Comparison of ENCODE assay signal across 19 cellular contexts in the genomic region with DNA sequence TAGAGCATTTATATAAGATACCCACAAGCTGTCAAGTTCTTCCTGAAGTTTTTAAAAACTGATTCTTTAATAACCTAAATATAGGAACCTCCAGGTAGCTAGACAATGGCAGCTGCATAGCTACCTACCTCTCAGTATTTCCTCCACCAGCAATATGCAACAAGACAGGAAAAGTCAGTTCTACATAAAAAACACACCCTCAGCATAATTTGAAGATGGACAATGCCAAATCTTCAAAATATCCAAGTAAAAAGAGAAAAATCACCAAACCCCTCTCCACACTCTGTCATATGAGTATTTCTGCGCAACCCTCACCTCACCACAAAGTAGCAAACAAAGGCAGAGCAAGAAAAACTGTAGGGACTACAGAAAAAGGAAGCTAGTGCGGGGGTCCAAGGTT. TPM values are rescaled to one million over a fixed set of nuclear protein-coding genes. Genes with fewer than 3 reads are reported as not detected.
DNase-seq lines count a peak whose midpoint lies in the region; ATAC-seq, FAIRE-seq and TF ChIP-seq lines count a peak whose summit lies in the region.
"Had no signal": no experiment of that assay in that cellular context is flagged by ENCODE, and none has a peak within 500 bp of the region (broad histone marks: within the 10 kb centered on the region; RNA-seq: fewer than 3 reads in every experiment).

No MANE protein-coding gene starts in this region.

- in situ Hi-C loops in K562 (cut with MboI): loop anchor here (25.0 kb wide), 1 partner anchor 611 kb away; no protein-coding TSS in a partner anchor

- no peak for TF ChIP-seq POLR2A in K562 (conservative IDR thresholded peaks at IDR 0.05)
- TF ChIP-seq POLR2A in right lobe of liver (IDR thresholded peaks at IDR 0.05): no peak

- H3K9me3 ChIP-seq in K562 (replicated peaks; ENCODE audit: control insufficient read depth, insufficient read depth, low read depth, low read length) (no peaks in the 10 kb centered on the region), right lobe of liver (no peaks in the 10 kb centered on the region)
- H3K9me3 ChIP-seq: BLaER1, HAP-1 had no signal

- DNase-seq in T-helper 1 cell (no peak), K562 (ENCODE audit: extremely low read depth in 1 of 4, low spot score in 3 of 4) (no peak), right lobe of liver (no peak), NCI-H187 treated with DMSO at 0.1 percent for 48 hours (lab: John Stamatoyannopoulos, UW) (no peak), posterior cingulate gyrus (no peak)
- no peak for DNase-seq in activated naive CD4-positive, alpha-beta T cell treated with anti-CD3 and anti-CD28 coated beads, Interleukin-2, amount 10 ng/mL, durations not matched to agents 7 days and 5 days
- no peak for DNase-seq in activated naive CD4-positive, alpha-beta T cell treated with anti-CD3 and anti-CD28 coated beads for 36 hours
- DNase-seq: CD8-positive, alpha-beta T cell; DMS 273 treated with DMSO at 0.1 percent for 48 hours; GM23248 had no signal

- TF ChIP-seq EP300 in K562 (IDR thresholded peaks at IDR 0.05; ENCODE audit: low read length): no peak

- intact Hi-C loops in activated naive CD4-positive, alpha-beta T cell treated with anti-CD3 and anti-CD28 coated beads for 36 hours (cut with micrococcal nuclease): no loop called here
- intact Hi-C loops in K562 (cut with micrococcal nuclease): no loop called here
- intact Hi-C loops in right lobe of liver (cut with DNase I): no loop called here
- intact Hi-C loops in posterior cingulate gyrus (cut with DNase I): no loop called here

- BruUV-seq in K562 (replicated peaks; lab: Mats Ljungman, UMichigan): no TSS peak

- H3K4me1 ChIP-seq in K562 (replicated peaks in 1 of 2; ENCODE audit: control insufficient read depth in 2 of 2, insufficient read depth in 2 of 2, low read length in 2 of 2): no peaks in the 10 kb centered on the region; a peak in 2 of 5 replicates
- H3K4me1 ChIP-seq in right lobe of liver: peaks cover 0 to 11% (median 3%) of the 10 kb centered on the region in 4 donors
- H3K4me1 ChIP-seq: BLaER1, HAP-1 had no signal

- no peak for FAIRE-seq in K562 (lab: Jason Lieb, UNC)
- FAIRE-seq: G401.6, GM12891, GM18507 had no signal

- TF ChIP-seq CTCF in K562 (IDR thresholded peaks at IDR 0.05 in 2 of 3, conservative IDR thresholded peaks at IDR 0.05 in 1 of 3; ENCODE audit: insufficient read depth in 2 of 3, low read depth in 1 of 3, low read length in 3 of 3) (no peak), right lobe of liver (IDR thresholded peaks at IDR 0.05) (no peak)

- CTCF ChIA-PET in activated naive CD4-positive, alpha-beta T cell treated with anti-CD3 and anti-CD28 coated beads, Interleukin-2, amount 10 ng/mL, durations not matched to agents 7 days and 5 days (lab: Charles Lee): interaction anchor here (0.9 to 1.2 kb wide), 2 partner anchors 15 to 450 kb away, joined by 3 to 5 read pairs; no protein-coding TSS in a partner anchor
- CTCF ChIA-PET in activated naive CD4-positive, alpha-beta T cell treated with anti-CD3 and anti-CD28 coated beads for 36 hours (lab: Charles Lee): interaction anchor here (0.6 to 1.2 kb wide), 3 partner anchors 10 to 306 kb away, joined by 3 read pairs; no protein-coding TSS in a partner anchor
- CTCF ChIA-PET in K562 (lab: Yijun Ruan, JAX; ENCODE audit: low intra/inter-chr PET ratio): no interaction called here

- H3K4me1 Mint-ChIP-seq in T-helper 1 cell treated with Interleukin-12 subunit alpha and Interleukin-12 subunit beta and Interleukin-4 antibody, amounts not matched to agents 30 μg/mL and 1 μg/mL, for 36 hours (ENCODE audit: low read depth): peaks cover 17% of the 10 kb centered on the region
- peaks cover 26% of the 10 kb centered on the region for H3K4me1 Mint-ChIP-seq in activated naive CD4-positive, alpha-beta T cell treated with anti-CD3 and anti-CD28 coated beads, Interleukin-2, amount 10 ng/mL, durations not matched to agents 7 days and 5 days
- peaks cover 9% of the 10 kb centered on the region for H3K4me1 Mint-ChIP-seq in activated naive CD4-positive, alpha-beta T cell treated with anti-CD3 and anti-CD28 coated beads for 36 hours (ENCODE audit: low read depth)

- H3K27ac ChIP-seq in K562 (ENCODE audit: extremely low read depth, low read depth, low read length) (no peak overlapping the region), right lobe of liver (peak overlapping the region in 2 of 3 donors; percentile 59 to 66)
- H3K27ac ChIP-seq: 22Rv1, BLaER1, GM23248, HL-60 had no signal

- ATAC-seq in K562 (no peak), right lobe of liver (no peak)
- ATAC-seq: CD8-positive, alpha-beta T cell had no signal

- peaks cover 10% of the 10 kb centered on the region for H3K36me3 Mint-ChIP-seq in T-helper 1 cell treated with Interleukin-12 subunit alpha and Interleukin-12 subunit beta and Interleukin-4 antibody, amounts not matched to agents 30 μg/mL and 1 μg/mL, for 36 hours (ENCODE audit: low read depth)
- peaks cover 4% of the 10 kb centered on the region for H3K36me3 Mint-ChIP-seq in activated naive CD4-positive, alpha-beta T cell treated with anti-CD3 and anti-CD28 coated beads, Interleukin-2, amount 10 ng/mL, durations not matched to agents 7 days and 5 days
- peaks cover under 1% of the 10 kb centered on the region for H3K36me3 Mint-ChIP-seq in activated naive CD4-positive, alpha-beta T cell treated with anti-CD3 and anti-CD28 coated beads for 36 hours (ENCODE audit: low read depth)
- H3K36me3 Mint-ChIP-seq: CD8-positive, alpha-beta T cell; IgD-negative memory B cell had no signal

- H3K36me3 ChIP-seq in K562 (ENCODE audit: control insufficient read depth, insufficient read depth, low read length) (no peaks in the 10 kb centered on the region; the same call in 2 of the 3 replicates), right lobe of liver (no peaks in the 10 kb centered on the region)
- H3K36me3 ChIP-seq: HAP-1 had no signal

- 67% methylated on average over 2 of the region's 2 CpGs for WGBS in K562 (ENCODE audit: insufficient coverage, low coverage, missing lambda C conversion rate)
- 69% methylated on average over 2 of the region's 2 CpGs for WGBS in right lobe of liver (ENCODE audit: insufficient coverage, low coverage, low lambda C conversion rate, missing lambda C conversion rate)

- H3K27ac Mint-ChIP-seq in T-helper 1 cell treated with Interleukin-12 subunit alpha and Interleukin-12 subunit beta and Interleukin-4 antibody, amounts not matched to agents 30 μg/mL and 1 μg/mL, for 36 hours: no peak overlapping the region
- H3K27ac Mint-ChIP-seq in activated naive CD4-positive, alpha-beta T cell treated with anti-CD3 and anti-CD28 coated beads, Interleukin-2, amount 10 ng/mL, durations not matched to agents 7 days and 5 days: peak overlapping the region; percentile 24
- H3K27ac Mint-ChIP-seq in activated naive CD4-positive, alpha-beta T cell treated with anti-CD3 and anti-CD28 coated beads for 36 hours: no peak overlapping the region
- H3K27ac Mint-ChIP-seq: CD8-positive, alpha-beta T cell had no signal

- no peaks in the 10 kb centered on the region for H3K79me2 ChIP-seq in K562 (ENCODE audit: control insufficient read depth, insufficient read depth, low read length)

- TF ChIP-seq RAD21 in K562 (CRISPR knock-in tag; conservative IDR thresholded peaks at IDR 0.05 in 1 of 2, IDR thresholded peaks at IDR 0.05 in 1 of 2): no peak

- H3K9me3 Mint-ChIP-seq in T-helper 1 cell treated with Interleukin-12 subunit alpha and Interleukin-12 subunit beta and Interleukin-4 antibody, amounts not matched to agents 30 μg/mL and 1 μg/mL, for 36 hours: no peaks in the 10 kb centered on the region
- no peaks in the 10 kb centered on the region for H3K9me3 Mint-ChIP-seq in activated naive CD4-positive, alpha-beta T cell treated with anti-CD3 and anti-CD28 coated beads, Interleukin-2, amount 10 ng/mL, durations not matched to agents 7 days and 5 days
- no peaks in the 10 kb centered on the region for H3K9me3 Mint-ChIP-seq in activated naive CD4-positive, alpha-beta T cell treated with anti-CD3 and anti-CD28 coated beads for 36 hours
- H3K9me3 Mint-ChIP-seq: IgD-negative memory B cell had no signal

- no peaks in the 10 kb centered on the region for H3K27me3 ChIP-seq in K562 (ENCODE audit: control insufficient read depth in 2 of 2, insufficient read depth in 2 of 2, low read length in 2 of 2)
- H3K27me3 ChIP-seq in right lobe of liver: no peaks in the 10 kb centered on the region
- H3K27me3 ChIP-seq: BLaER1 had no signal

- H3K4me3 Mint-ChIP-seq in T-helper 1 cell treated with Interleukin-12 subunit alpha and Interleukin-12 subunit beta and Interleukin-4 antibody, amounts not matched to agents 30 μg/mL and 1 μg/mL, for 36 hours: peak overlapping the region; percentile 3
- H3K4me3 Mint-ChIP-seq in activated naive CD4-positive, alpha-beta T cell treated with anti-CD3 and anti-CD28 coated beads, Interleukin-2, amount 10 ng/mL, durations not matched to agents 7 days and 5 days: no peak overlapping the region
- H3K4me3 Mint-ChIP-seq in activated naive CD4-positive, alpha-beta T cell treated with anti-CD3 and anti-CD28 coated beads for 36 hours: no peak overlapping the region
- H3K4me3 Mint-ChIP-seq: CD8-positive, alpha-beta T cell; IgD-negative memory B cell had no signal

- H3K9me1 ChIP-seq in K562 (ENCODE audit: control insufficient read depth, insufficient read depth, low read length): no peaks in the 10 kb centered on the region

- no peaks in the 10 kb centered on the region for H3K27me3 Mint-ChIP-seq in T-helper 1 cell treated with Interleukin-12 subunit alpha and Interleukin-12 subunit beta and Interleukin-4 antibody, amounts not matched to agents 30 μg/mL and 1 μg/mL, for 36 hours (ENCODE audit: low read depth)
- H3K27me3 Mint-ChIP-seq in activated naive CD4-positive, alpha-beta T cell treated with anti-CD3 and anti-CD28 coated beads, Interleukin-2, amount 10 ng/mL, durations not matched to agents 7 days and 5 days: no peaks in the 10 kb centered on the region
- no peaks in the 10 kb centered on the region for H3K27me3 Mint-ChIP-seq in activated naive CD4-positive, alpha-beta T cell treated with anti-CD3 and anti-CD28 coated beads for 36 hours (ENCODE audit: low read depth)
- H3K27me3 Mint-ChIP-seq: IgD-negative memory B cell had no signal

- H4K20me1 ChIP-seq in K562 (replicated peaks; ENCODE audit: control insufficient read depth, insufficient read depth, low read length): no peaks in the 10 kb centered on the region
- H4K20me1 ChIP-seq: BLaER1 had no signal

- POLR2A ChIA-PET in K562 (lab: Yijun Ruan, JAX): no interaction called here

- H3K4me3 ChIP-seq in K562 (no peak overlapping the region), right lobe of liver (no peak overlapping the region)
- H3K4me3 ChIP-seq: BLaER1, GM23248, HAP-1 had no signal

- H2AFZ ChIP-seq in K562 (ENCODE audit: low read depth, low read length): no peak overlapping the region
- H2AFZ ChIP-seq: GM23248 had no signal

- no peak overlapping the region for H3K4me2 ChIP-seq in K562 (ENCODE audit: insufficient read depth, low read length)
- H3K4me2 ChIP-seq: BLaER1 had no signal

- no peak overlapping the region for H3K9ac ChIP-seq in K562 (ENCODE audit: insufficient read depth in 1 of 2, low read depth in 2 of 2, low read length in 2 of 2)
- H3K9ac ChIP-seq: BLaER1, GM23248 had no signal

RNA-seq across cellular contexts. Expression of gene GTF3C3, which starts 51.4 kb away (rescaled TPM):
- 10 to 100 TPM; 80.4 to 86.2 TPM for total RNA-seq in activated naive CD4-positive, alpha-beta T cell treated with anti-CD3 and anti-CD28 coated beads for 36 hours
- 39.5 and 123 TPM in 2 replicates for total RNA-seq in K562 (2011; cell fraction: chromatin; rRNA removed; ENCODE audit: low replicate concordance)
- 25.7 and 33.3 TPM in 2 replicates for total RNA-seq in K562 (2011; cell fraction: nucleolus; rRNA removed)
- 42.7 and 60.9 TPM in 2 replicates for total RNA-seq in K562 (2011; cell fraction: nucleoplasm; rRNA removed)
- total RNA-seq in K562 (2014; rRNA removed) (28.1 and 29.7 TPM in 2 replicates), K562 (2014; rRNA removed; fragmentation: Illumina TruSeq; extraction: Trizol) (56.1 and 61.8 TPM in 2 replicates), K562 (2015; rRNA removed; fragmentation: Illumina TruSeq; extraction: Trizol) (37.0 and 37.8 TPM in 2 replicates), K562 (2021) (32.3 and 40.4 TPM in 2 replicates), right lobe of liver (10 to 100 TPM; 10.0 to 21.7 (median 13.5) TPM)
- polyA plus RNA-seq in K562 (2011; rRNA removed) (44.1 and 59.9 TPM in 2 replicates), K562 (2014; fragmentation: Illumina TruSeq; extraction: Trizol) (32.3 and 34.7 TPM in 2 replicates), K562 (2014; fragmentation: Nextera tagmentation; extraction: Ambion mirVana) (10 to 100 TPM; 18.0 to 33.3 TPM), K562 (2014; rRNA removed) (28.9 and 31.5 TPM in 2 replicates)
- polyA plus RNA-seq in K562 (2011; cell fraction: cytosol; rRNA removed): 19.1 and 22.4 TPM in 2 replicates
- polyA plus RNA-seq in K562 (2011; cell fraction: nucleus; rRNA removed): 57.0 and 72.2 TPM in 2 replicates
- polyA plus RNA-seq in K562 (2012): 23.3 and 30.0 TPM in 2 replicates
- 103 and 107 TPM in 2 replicates for polyA minus RNA-seq in K562 (2011; rRNA and poly(A)+ RNA removed)
- polyA minus RNA-seq in K562 (2011; cell fraction: cytosol; rRNA and poly(A)+ RNA removed): 19.2 and 19.3 TPM in 2 replicates
- 46.6 and 77.5 TPM in 2 replicates for polyA minus RNA-seq in K562 (2011; cell fraction: nucleus; rRNA and poly(A)+ RNA removed)
